8 cellular contexts compared by ENCODE assay signal in genomic region chr16:21656795-21657768, GRCh38. TPM values are rescaled to one million over a fixed set of nuclear protein-coding genes. Genes with fewer than 3 reads are reported as not detected.
DNase-seq lines count a peak whose midpoint lies in the region; ATAC-seq and TF ChIP-seq lines count a peak whose summit lies in the region.

No MANE protein-coding gene starts in this region.

- no peak overlapping the region for H2AFZ ChIP-seq in mammary epithelial cell (ENCODE audit: low read depth, low read length)

- no peak overlapping the region for H3K9ac ChIP-seq in mammary epithelial cell (ENCODE audit: insufficient read depth, low read length)

- CTCF ChIA-PET in mammary epithelial cell (lab: Charles Lee; ENCODE audit: low non-redundant PET): interaction anchor here (0.6 kb wide), 2 partner anchors 278 to 1090 kb away, joined by 3 to 4 read pairs; no protein-coding TSS in a partner anchor

- H3K4me1 ChIP-seq in heart left ventricle (peaks cover 0 to 71% (median 0%) of the 10 kb centered on the region in 12 donors), Peyer's patch (peaks cover 0 to 12% (median 0%) of the 10 kb centered on the region in 4 donors), mammary epithelial cell (ENCODE audit: insufficient read depth, low read length) (peaks cover 23% of the 10 kb centered on the region), left lung (peaks cover 0 to 54% of the 10 kb centered on the region in 2 donors), uterus (no peaks in the 10 kb centered on the region)

- dilution Hi-C loops in mammary epithelial cell (cut with HindIII; ENCODE audit: low sequenced_read_pairs): no loop called here

- no peak for DNase-seq in heart left ventricle
- DNase-seq in Right ventricle myocardium inferior (ENCODE audit: missing footprints): no peak
- DNase-seq in HK-2 (ENCODE audit: unreplicated experiment): peak; percentile 9
- peak in 2 of 3 donors; percentile 43 to 78 for DNase-seq in Peyer's patch
- DNase-seq in mammary epithelial cell: peak; percentile 30
- DNase-seq in left lung: no peak
- no peak for DNase-seq in uterus

- H3K79me2 ChIP-seq in mammary epithelial cell (ENCODE audit: insufficient read depth, low read length): peaks cover 10% of the 10 kb centered on the region

- in situ Hi-C loops in mammary epithelial cell (cut with MboI; ENCODE audit: low sequenced_read_pairs in 2 of 2): loop anchor here in 1 of 2 donors (25.0 kb wide), 1 partner anchor 155 kb away; no protein-coding TSS in a partner anchor

- no peaks in the 10 kb centered on the region for H3K9me3 ChIP-seq in heart left ventricle
- no peaks in the 10 kb centered on the region for H3K9me3 ChIP-seq in Peyer's patch
- no peaks in the 10 kb centered on the region for H3K9me3 ChIP-seq in mammary epithelial cell (replicated peaks; ENCODE audit: insufficient read depth, low read length)
- no peaks in the 10 kb centered on the region for H3K9me3 ChIP-seq in left lung
- H3K9me3 ChIP-seq in uterus: no peaks in the 10 kb centered on the region

- 10 to 17% (median 12%) methylated on average over 4 of the region's 4 CpGs for WGBS in heart left ventricle, 4 donors
- WGBS in mammary epithelial cell (ENCODE audit: low coverage, missing lambda C conversion rate): 10% methylated on average over 4 of the region's 4 CpGs

- no TSS peak for BruUV-seq in mammary epithelial cell (replicated peaks; lab: Mats Ljungman, UMichigan)

- H3K27me3 ChIP-seq in heart left ventricle (no peaks in the 10 kb centered on the region), Peyer's patch (no peaks in the 10 kb centered on the region), mammary epithelial cell (ENCODE audit: insufficient read depth, low read length) (no peaks in the 10 kb centered on the region), left lung (no peaks in the 10 kb centered on the region), uterus (no peaks in the 10 kb centered on the region)

- TF ChIP-seq CTCF in heart left ventricle (IDR thresholded peaks at IDR 0.05) (peak; percentile 75 to 92 (median 82)), Peyer's patch (IDR thresholded peaks at IDR 0.05) (peak; percentile 70 to 88 (median 78)), mammary epithelial cell (conservative IDR thresholded peaks at IDR 0.05 in 1 of 2, IDR thresholded peaks at IDR 0.05 in 1 of 2; ENCODE audit: extremely low read depth in 1 of 2, insufficient read depth in 1 of 2, low read depth in 1 of 2, low read length in 2 of 2) (peak; percentile 69 to 85), left lung (IDR thresholded peaks at IDR 0.05) (peak; percentile 76 to 83), uterus (IDR thresholded peaks at IDR 0.05) (peak; percentile 60 to 78 (median 64))

- no peaks in the 10 kb centered on the region for H4K20me1 ChIP-seq in mammary epithelial cell (ENCODE audit: insufficient read depth, low read length)

- H3K36me3 ChIP-seq in heart left ventricle (peaks cover 0 to 19% (median 14%) of the 10 kb centered on the region in 9 donors), Peyer's patch (peaks cover 0 to 14% (median 0%) of the 10 kb centered on the region in 3 donors), mammary epithelial cell (ENCODE audit: insufficient read depth, low read length) (peaks cover 2% of the 10 kb centered on the region), left lung (peaks cover 0 to 5% of the 10 kb centered on the region in 2 donors), uterus (no peaks in the 10 kb centered on the region)

- H3K4me2 ChIP-seq in mammary epithelial cell (ENCODE audit: insufficient read depth, low read depth, low read length): no peak overlapping the region

- H3K27ac ChIP-seq in heart left ventricle (peak overlapping the region in 1 of 12 donors; percentile 38), Peyer's patch (peak overlapping the region in 2 of 4 donors; percentile 0 to 27), mammary epithelial cell (ENCODE audit: insufficient read depth, low read depth, low read length) (no peak overlapping the region), left lung (no peak overlapping the region), uterus (no peak overlapping the region)

- H3K4me3 ChIP-seq in heart left ventricle (no peak overlapping the region), Peyer's patch (no peak overlapping the region), mammary epithelial cell (replicated peaks in 1 of 3; ENCODE audit: insufficient read depth in 1 of 3, low read depth in 2 of 3, low read length in 3 of 3) (no peak overlapping the region), left lung (no peak overlapping the region), uterus (no peak overlapping the region)

- TF ChIP-seq POLR2A in heart left ventricle (IDR thresholded peaks at IDR 0.05) (no peak), Peyer's patch (IDR thresholded peaks at IDR 0.05) (no peak), uterus (IDR thresholded peaks at IDR 0.05) (no peak)

- intact Hi-C loops in heart left ventricle (cut with DNase I): loop anchor here in 9 of 10 donors (1.0 to 10.0 kb wide), 6 partner anchors 48 to 528 kb away; no protein-coding TSS in a partner anchor
- intact Hi-C loops in Right ventricle myocardium inferior (cut with DNase I): loop anchor here (5.0 kb wide), 1 partner anchor 50 kb away; no protein-coding TSS in a partner anchor
- intact Hi-C loops in mammary epithelial cell (cut with micrococcal nuclease): loop anchor here (1.0 to 10.0 kb wide), 2 partner anchors 51 to 528 kb away; no protein-coding TSS in a partner anchor
- intact Hi-C loops in left lung (cut with DNase I): loop anchor here in 1 of 2 donors (10.0 kb wide), 1 partner anchor 48 kb away; no protein-coding TSS in a partner anchor
- intact Hi-C loops in uterus (cut with DNase I; ENCODE audit: low total_unique reads): no loop called here

- no peak for ATAC-seq in heart left ventricle
- no peak for ATAC-seq in Right ventricle myocardium inferior
- peak; percentile 70 for ATAC-seq in left lung
- no peak for ATAC-seq in HG03139 (IDR thresholded peaks at IDR 0.05; ENCODE audit: unreplicated experiment)

RNA-seq across cellular contexts. Expression of gene IGSF6, which starts 4.7 kb away (rescaled TPM):
- total RNA-seq in heart left ventricle: 10 to 100 TPM in 1 of 9 donors, 1 to 10 TPM in 4, under 1 TPM in 4; 0.56 to 45.0 (median 1.5) TPM
- under 1 TPM; 0.71 to 0.91 TPM for polyA plus RNA-seq in heart left ventricle
- 3.0 TPM for total RNA-seq in Right ventricle myocardium inferior
- total RNA-seq in Peyer's patch: 1 to 10 TPM in 2 of 4 donors, under 1 TPM in 1, not detected in 1; 0.76 to 7.4 (median 1.3) TPM
- total RNA-seq in mammary epithelial cell: not detected
- not detected for polyA plus RNA-seq in mammary epithelial cell
- not detected for polyA minus RNA-seq in mammary epithelial cell
- total RNA-seq in left lung: 10 to 100 TPM; 50.7 to 65.4 TPM
- 1 to 10 TPM in 2 of 4 donors, under 1 TPM in 2; 0.59 to 4.1 (median 1.6) TPM for total RNA-seq in uterus

RNA-seq across cellular contexts. Expression of gene OTOA, which starts 6.7 kb away (rescaled TPM):
- under 1 TPM in 3 of 9 donors, not detected in 6; 0.16 to 0.41 (median 0.37) TPM for total RNA-seq in heart left ventricle
- polyA plus RNA-seq in heart left ventricle: under 1 TPM in 1 of 2 donors, not detected in 1; 0.03 TPM
- not detected for total RNA-seq in Right ventricle myocardium inferior
- total RNA-seq in Peyer's patch: not detected
- total RNA-seq in mammary epithelial cell: 1 to 10 TPM in 1 of 2 donors, under 1 TPM in 1; 0.21 to 1.5 TPM
- polyA plus RNA-seq in mammary epithelial cell: 0.07 TPM
- not detected for polyA minus RNA-seq in mammary epithelial cell
- total RNA-seq in left lung: 1 to 10 TPM in 1 of 2 donors, under 1 TPM in 1; 0.97 to 1.1 TPM
- total RNA-seq in uterus: under 1 TPM in 2 of 4 donors, not detected in 2; 0.21 to 0.28 TPM

RNA-seq across cellular contexts. Expression of gene METTL9, which starts 57.7 kb away (rescaled TPM):
- total RNA-seq in heart left ventricle (10 to 100 TPM; 53.2 to 70.6 (median 59.3) TPM), Right ventricle myocardium inferior (43.7 TPM), Peyer's patch (10 to 100 TPM; 59.2 to 75.8 (median 70.3) TPM), mammary epithelial cell (100 to 1,000 TPM in 1 of 2 donors, 10 to 100 TPM in 1; 86.1 to 131 TPM), left lung (10 to 100 TPM; 93.7 to 99.3 TPM), uterus (100 to 1,000 TPM in 3 of 4 donors, 10 to 100 TPM in 1; 73.5 to 231 (median 131) TPM)
- polyA plus RNA-seq in heart left ventricle (10 to 100 TPM; 12.2 to 51.3 TPM), mammary epithelial cell (62.0 TPM)
- 34.9 TPM for polyA minus RNA-seq in mammary epithelial cell

Comparison
In these comparisons a context has a peak if more than half of its experiments do, and no peak if none do; other contexts are left out.
1. DNase-seq: peak in HK-2 (single experiment), Peyer's patch (2 of 3) and mammary epithelial cell (single experiment); none in heart left ventricle (0 of 5), Right ventricle myocardium inferior (single experiment), left lung (0 of 2) and uterus (0 of 2).
2. Peak in every context shown above with its lines, with median percentiles within 50 percentile points of each other: CTCF ChIP-seq.